ENCODE assay signal across 8 cellular contexts in the genomic region with DNA sequence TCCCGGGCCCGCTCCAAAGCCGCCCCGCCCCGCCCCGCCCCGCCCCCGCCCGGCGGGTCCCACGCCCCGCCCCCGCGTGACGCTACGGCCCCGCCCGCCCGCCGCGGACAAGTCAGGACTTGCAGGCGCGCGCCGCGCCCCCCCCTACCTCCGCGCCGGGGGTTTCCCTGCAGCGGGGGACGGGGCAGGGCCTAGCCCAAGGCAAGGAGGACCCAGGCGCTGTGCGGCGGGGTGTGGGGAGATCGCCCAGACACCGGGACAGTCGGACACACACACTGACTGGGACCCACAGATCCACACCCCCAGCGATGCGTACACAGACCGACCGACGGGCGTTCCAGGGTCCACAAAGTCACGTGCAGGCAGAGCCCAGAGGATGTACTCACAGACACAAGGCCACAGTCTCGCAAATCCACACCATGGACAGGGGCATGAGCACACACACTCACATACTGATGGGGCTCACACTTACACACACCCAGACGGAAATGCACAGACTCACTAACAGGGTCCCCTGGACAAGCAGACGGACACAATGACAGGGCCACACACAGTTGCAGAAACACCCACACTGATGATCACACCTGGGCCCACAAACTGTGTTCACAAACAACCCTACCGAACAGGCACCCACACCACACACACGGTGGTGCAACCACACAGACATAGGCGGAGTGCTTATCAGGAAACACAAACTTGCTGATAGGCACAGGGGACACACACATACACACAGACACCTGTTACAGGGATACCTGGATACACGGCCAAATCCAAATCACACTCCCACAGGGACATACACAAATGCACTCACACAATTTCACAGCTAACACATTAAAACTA. TPM values are rescaled to one million over a fixed set of nuclear protein-coding genes. Genes with fewer than 3 reads are reported as not detected.
DNase-seq lines count a peak whose midpoint lies in the region; ATAC-seq and TF ChIP-seq lines count a peak whose summit lies in the region.

No MANE protein-coding gene starts in this region.

- H3K27me3 ChIP-seq in ascending aorta (no peaks in the 10 kb centered on the region), uterus (no peaks in the 10 kb centered on the region)

- peak overlapping the region; percentile 79 to 100 for H3K27ac ChIP-seq in ascending aorta
- H3K27ac ChIP-seq in uterus: peak overlapping the region; percentile 87 to 98

- intact Hi-C loops in ascending aorta (cut with DNase I): loop anchor here (1.0 to 2.0 kb wide), 3 partner anchors 8 to 43 kb away; a partner anchor contains a TSS
- intact Hi-C loops in uterus (cut with DNase I; ENCODE audit: low total_unique reads): no loop called here

- H3K9me3 ChIP-seq in ascending aorta (no peaks in the 10 kb centered on the region), uterus (no peaks in the 10 kb centered on the region)

- H3K36me3 ChIP-seq in ascending aorta (no peaks in the 10 kb centered on the region), uterus (no peaks in the 10 kb centered on the region)

- TF ChIP-seq CTCF in ascending aorta (IDR thresholded peaks at IDR 0.05) (no peak), uterus (IDR thresholded peaks at IDR 0.05) (no peak)

- ATAC-seq in GM19025 (IDR thresholded peaks at IDR 0.05; ENCODE audit: low read depth, unreplicated experiment): peak; percentile 30

- DNase-seq in AG20443 (ENCODE audit: low spot score): peak; percentile 93
- peak; percentile 19 to 39 for DNase-seq in Kasumi-1 (lab: John Stamatoyannopoulos, UW)
- peak; percentile 76 to 94 (median 92) for DNase-seq in T-helper 2 cell
- peak; percentile 82 to 96 for DNase-seq in ascending aorta (ENCODE audit: low spot score in 2 of 2)
- DNase-seq in hepatic stellate cell (ENCODE audit: low spot score): peak; percentile 82
- DNase-seq in renal cortical epithelial cell (ENCODE audit: low read depth): peak; percentile 58
- DNase-seq in uterus: peak; percentile 88 to 91

- H3K4me1 ChIP-seq in ascending aorta (peaks cover 15 to 22% of the 10 kb centered on the region in 2 donors), uterus (peaks cover 0 to 5% of the 10 kb centered on the region in 2 donors)

- H3K4me3 ChIP-seq in ascending aorta: peak overlapping the region; percentile 88 to 91
- H3K4me3 ChIP-seq in uterus: peak overlapping the region; percentile 30 to 100

- no peak for TF ChIP-seq POLR2A in uterus (IDR thresholded peaks at IDR 0.05)

RNA-seq across cellular contexts. Expression of a gene that starts 0.4 kb away (rescaled TPM):
- total RNA-seq in ascending aorta (14.9 TPM), renal cortical epithelial cell (21.1 and 29.7 TPM in 2 replicates), uterus (10 to 100 TPM in 1 of 4 donors, 1 to 10 TPM in 3; 3.2 to 11.1 (median 4.8) TPM)

RNA-seq across cellular contexts. Expression of a gene that starts 24.9 kb away (rescaled TPM):
- total RNA-seq in ascending aorta (45.3 TPM), renal cortical epithelial cell (4.0 and 9.8 TPM in 2 replicates), uterus (10 to 100 TPM in 2 of 4 donors, 1 to 10 TPM in 2; 2.6 to 45.4 (median 8.1) TPM)

RNA-seq across cellular contexts. Expression of a gene that starts 43.2 kb away (rescaled TPM):
- total RNA-seq in ascending aorta (33.7 TPM), renal cortical epithelial cell (1.4 and 1.8 TPM in 2 replicates), uterus (10 to 100 TPM in 2 of 4 donors, 1 to 10 TPM in 2; 2.8 to 39.5 (median 13.5) TPM)

Comparison
In these comparisons a context has a peak if more than half of its experiments do, and no peak if none do; other contexts are left out.
1. Peak in every context shown above with its lines: DNase-seq, ATAC-seq, H3K4me3 ChIP-seq and H3K27ac ChIP-seq.
2. DNase-seq: peak in every context shown above with its lines; median percentile 93 in AG20443; 92 in T-helper 2 cell; 90 in uterus; 89 in ascending aorta; 82 in hepatic stellate cell; 58 in renal cortical epithelial cell; 29 in Kasumi-1.